8 cellular contexts compared by ENCODE assay signal in the genomic region with DNA sequence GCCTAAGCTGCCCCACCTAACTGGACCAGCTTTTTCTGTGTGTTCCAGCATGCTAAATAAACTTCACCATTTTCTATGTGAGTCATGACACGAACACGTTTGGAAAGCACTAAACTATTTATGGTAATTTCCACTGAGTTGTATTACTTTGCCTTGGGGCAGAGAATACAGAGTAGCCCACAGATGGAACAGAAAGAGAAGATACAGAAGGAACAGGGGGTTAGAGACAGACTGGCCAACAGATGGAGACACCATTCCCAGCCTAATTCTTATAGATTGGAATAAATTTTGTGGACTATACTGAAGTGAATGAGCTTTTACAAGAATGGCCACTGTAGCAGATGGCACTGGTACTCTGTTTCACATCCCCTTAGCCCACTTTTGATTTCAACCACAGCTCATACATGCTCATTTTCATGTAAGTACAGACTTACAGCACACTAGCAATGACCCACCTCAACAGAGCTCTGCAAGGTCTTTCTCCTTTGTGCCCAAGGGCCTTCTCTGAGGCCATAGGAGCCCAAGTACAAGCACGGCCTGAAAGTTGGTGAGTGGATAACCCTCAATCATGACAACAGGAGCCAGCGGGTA. TPM values are rescaled to one million over a fixed set of nuclear protein-coding genes. Genes with fewer than 3 reads are reported as not detected.
A peak's percentile ranks its signal among the peaks of the same experiment; 100 is the strongest.
DNase-seq lines count a peak whose midpoint lies in the region; ATAC-seq, FAIRE-seq and TF ChIP-seq lines count a peak whose summit lies in the region.

No MANE protein-coding gene starts in this region.

- H3K9ac ChIP-seq in astrocyte (ENCODE audit: low read length), result no peak overlapping the region

- H3K4me2 ChIP-seq in astrocyte (ENCODE audit: low read length), result no peak overlapping the region

- no peak for FAIRE-seq in astrocyte (lab: Jason Lieb, UNC)

- H3K4me3 ChIP-seq in AG09309 (ENCODE audit: control insufficient read depth, low read depth, low read length), result no peak overlapping the region
- H3K4me3 ChIP-seq in astrocyte (ENCODE audit: insufficient read depth, low read depth, low read length), result no peak overlapping the region

- in situ Hi-C loops in GM13977 (cut with MboI; ENCODE audit: low pct_unique_long_range_greater_than_20kb, low sequenced_read_pairs, unreplicated experiment), result no loop called here

- no peaks in the 10 kb centered on the region for H3K27me3 ChIP-seq in astrocyte (ENCODE audit: insufficient read depth, low read length)

- peak; percentile 88 for ATAC-seq in GM19351 (IDR thresholded peaks at IDR 0.05; ENCODE audit: unreplicated experiment)
- ATAC-seq in HG03066 (IDR thresholded peaks at IDR 0.05; ENCODE audit: low read depth, unreplicated experiment), result peak; percentile 93

- no peak overlapping the region for H3K4me3 Mint-ChIP-seq in astrocyte (ENCODE audit: unreplicated experiment)
- H3K4me3 Mint-ChIP-seq in activated T-cell treated with anti-CD3 and anti-CD28 coated beads, Interleukin-2, amount 50 U/mL, for 24 hours, result no peak overlapping the region

- H3K36me3 ChIP-seq in astrocyte (ENCODE audit: insufficient read depth, low read length), result no peaks in the 10 kb centered on the region

- TF ChIP-seq CTCF in AG09309 (IDR thresholded peaks at IDR 0.05; ENCODE audit: control insufficient read depth, insufficient read depth, low read depth, low read length, missing control alignments) (peak; percentile 33), astrocyte (IDR thresholded peaks at IDR 0.05; ENCODE audit: insufficient read depth, low read depth, low read length) (peak; percentile 7), GM13977 (IDR thresholded peaks at IDR 0.05; ENCODE audit: extremely low read depth, insufficient read depth, missing control alignments) (no peak)

- no peak overlapping the region for H3K27ac ChIP-seq in astrocyte (ENCODE audit: low read depth, low read length)

- peak overlapping the region; percentile 10 for H3K27ac Mint-ChIP-seq in astrocyte (ENCODE audit: unreplicated experiment)
- H3K27ac Mint-ChIP-seq in activated T-cell treated with anti-CD3 and anti-CD28 coated beads, Interleukin-2, amount 50 U/mL, for 24 hours, result no peak overlapping the region

- peaks cover 12% of the 10 kb centered on the region for H3K4me1 Mint-ChIP-seq in astrocyte (ENCODE audit: low read depth, unreplicated experiment)
- no peaks in the 10 kb centered on the region for H3K4me1 Mint-ChIP-seq in activated T-cell treated with anti-CD3 and anti-CD28 coated beads, Interleukin-2, amount 50 U/mL, for 24 hours (ENCODE audit: low read depth)

- H3K9me3 Mint-ChIP-seq in astrocyte (ENCODE audit: unreplicated experiment), result no peaks in the 10 kb centered on the region
- H3K9me3 Mint-ChIP-seq in activated T-cell treated with anti-CD3 and anti-CD28 coated beads, Interleukin-2, amount 50 U/mL, for 24 hours, result no peaks in the 10 kb centered on the region

- H2AFZ ChIP-seq in astrocyte (ENCODE audit: low read depth, low read length), result peak overlapping the region; percentile 31

- H4K20me1 ChIP-seq in astrocyte (ENCODE audit: insufficient read depth, low read length), result no peaks in the 10 kb centered on the region

- no peaks in the 10 kb centered on the region for H3K9me3 ChIP-seq in astrocyte (ENCODE audit: insufficient read depth, low read depth, low read length)

- no peaks in the 10 kb centered on the region for H3K79me2 ChIP-seq in astrocyte (ENCODE audit: insufficient read depth, low read length)

- H3K27me3 Mint-ChIP-seq in astrocyte (ENCODE audit: low read depth, unreplicated experiment), result no peaks in the 10 kb centered on the region
- no peaks in the 10 kb centered on the region for H3K27me3 Mint-ChIP-seq in activated T-cell treated with anti-CD3 and anti-CD28 coated beads, Interleukin-2, amount 50 U/mL, for 24 hours

- no peaks in the 10 kb centered on the region for H3K4me1 ChIP-seq in astrocyte (ENCODE audit: insufficient read depth, low read length)

- no peaks in the 10 kb centered on the region for H3K36me3 Mint-ChIP-seq in astrocyte (ENCODE audit: low read depth, unreplicated experiment)
- no peaks in the 10 kb centered on the region for H3K36me3 Mint-ChIP-seq in activated T-cell treated with anti-CD3 and anti-CD28 coated beads, Interleukin-2, amount 50 U/mL, for 24 hours (ENCODE audit: low read depth)

- DNase-seq in AG09309 (ENCODE audit: low read depth), result peak; percentile 34
- peak; percentile 63 for DNase-seq in astrocyte (ENCODE audit: low read depth)
- DNase-seq in activated naive CD4-positive, alpha-beta T cell treated with Interleukin-2 at 50 U/mL for 16 hours, result no peak
- DNase-seq in activated T-cell treated with anti-CD3 and anti-CD28 coated beads, Interleukin-2, amount 50 U/mL, for 24 hours, result no peak
- no peak for DNase-seq in NCI-H1436 (lab: John Stamatoyannopoulos, UW)
- DNase-seq in GM13977 (ENCODE audit: low spot score), result no peak

RNA-seq across cellular contexts. Expression of a gene that starts 13.1 kb away (rescaled TPM):
- 26.7 and 29.7 TPM in 2 replicates for total RNA-seq in astrocyte

RNA-seq across cellular contexts. Expression of a gene that starts 26.8 kb away (rescaled TPM):
- total RNA-seq in astrocyte, result 0.77 and 1.3 TPM in 2 replicates

RNA-seq across cellular contexts. Expression of a gene that starts 38.4 kb away (rescaled TPM):
- 0.17 TPM in 1 of 2 replicates, not detected in the other for total RNA-seq in astrocyte

Comparison
In these comparisons a context has a peak if more than half of its experiments do, and no peak if none do; other contexts are left out.
1. DNase-seq: peak in AG09309 (single experiment) and astrocyte (single experiment); none in activated naive CD4-positive, alpha-beta T cell treated with Interleukin-2 at 50 U/mL for 16 hours (single experiment), activated T-cell treated with anti-CD3 and anti-CD28 coated beads, Interleukin-2, amount 50 U/mL, for 24 hours (single experiment), NCI-H1436 (single experiment) and GM13977 (single experiment).